In genomic region chr4:109631709-109632108, GRCh38 we compare ENCODE assay signal across 11 cellular contexts.
A peak's percentile ranks its signal among the peaks of the same experiment; 100 is the strongest.
DNase-seq lines count a peak whose midpoint lies in the region; ATAC-seq and TF ChIP-seq lines count a peak whose summit lies in the region.
"Had no signal": no experiment of that assay in that cellular context is flagged by ENCODE, and none has a peak within 500 bp of the region (broad histone marks: within the 10 kb centered on the region; RNA-seq: fewer than 3 reads in every experiment).

No MANE protein-coding gene starts in this region.

- no peak for TF ChIP-seq EP300 in suprapubic skin (IDR thresholded peaks at IDR 0.05)
- no peak for TF ChIP-seq EP300 in stomach (IDR thresholded peaks at IDR 0.05)

- intact Hi-C loops in mucosa of descending colon (cut with DNase I, micrococcal nuclease) (no loop called here), stomach (cut with DNase I; ENCODE audit: low total_unique reads) (no loop called here)

- H3K27ac ChIP-seq in suprapubic skin, result no peak overlapping the region
- no peak overlapping the region for H3K27ac ChIP-seq in stomach
- H3K27ac ChIP-seq: 22Rv1 had no signal

- H3K4me1 ChIP-seq in mucosa of descending colon (ENCODE audit: low read depth) (no peaks in the 10 kb centered on the region), suprapubic skin (no peaks in the 10 kb centered on the region), stomach (peaks cover 0 to 8% (median 0%) of the 10 kb centered on the region in 4 donors)

- H3K9me3 ChIP-seq in mucosa of descending colon (no peaks in the 10 kb centered on the region), suprapubic skin (no peaks in the 10 kb centered on the region), stomach (no peaks in the 10 kb centered on the region)

- H3K4me3 ChIP-seq in H7 (ENCODE audit: insufficient read depth, low read depth, low read length), result no peak overlapping the region
- H3K4me3 ChIP-seq in mucosa of descending colon, result no peak overlapping the region
- no peak overlapping the region for H3K4me3 ChIP-seq in suprapubic skin
- no peak overlapping the region for H3K4me3 ChIP-seq in stomach

- peak; percentile 24 for ATAC-seq in mucosa of descending colon
- ATAC-seq in HG02763 (IDR thresholded peaks at IDR 0.05; ENCODE audit: unreplicated experiment), result no peak

- TF ChIP-seq CTCF in mucosa of descending colon (IDR thresholded peaks at IDR 0.05), result no peak
- TF ChIP-seq CTCF in suprapubic skin (IDR thresholded peaks at IDR 0.05), result no peak
- no peak for TF ChIP-seq CTCF in stomach (IDR thresholded peaks at IDR 0.05)

- H3K27me3 ChIP-seq in H7 (ENCODE audit: control insufficient read depth, insufficient read depth, low read length) (no peaks in the 10 kb centered on the region), suprapubic skin (no peaks in the 10 kb centered on the region), stomach (no peaks in the 10 kb centered on the region)

- 49% methylated on average over 4 of the region's 4 CpGs for WGBS in suprapubic skin
- 8 to 24% (median 16%) methylated on average over 4 of the region's 4 CpGs for WGBS in stomach, 5 donors

- H3K36me3 ChIP-seq in H7 (replicated peaks; ENCODE audit: control insufficient read depth, insufficient read depth, low read length) (no peaks in the 10 kb centered on the region), mucosa of descending colon (ENCODE audit: low read depth) (no peaks in the 10 kb centered on the region), suprapubic skin (no peaks in the 10 kb centered on the region), stomach (no peaks in the 10 kb centered on the region)

- TF ChIP-seq POLR2A in suprapubic skin (IDR thresholded peaks at IDR 0.05) (no peak), stomach (IDR thresholded peaks at IDR 0.05) (no peak)

- DNase-seq in DMS 273 (lab: John Stamatoyannopoulos, UW; ENCODE audit: unreplicated experiment) (peak; percentile 82), DMS 273 treated with DMSO at 0.1 percent for 48 hours (lab: John Stamatoyannopoulos, UW) (no peak), H7 (peak; percentile 46), amniotic epithelial cell (ENCODE audit: low read depth) (peak; percentile 33), mucosa of descending colon (peak in 1 of 3 donors; percentile 4), suprapubic skin (ENCODE audit: low spot score in 2 of 2) (no peak), stomach (no peak)
- DNase-seq: effector CD4-positive, alpha-beta T cell; SW 1271 had no signal

Comparison
In these comparisons a context has a peak if more than half of its experiments do, and no peak if none do; other contexts are left out.
1. DNase-seq: peak in DMS 273 (single experiment), H7 (single experiment) and amniotic epithelial cell (single experiment); none in DMS 273 treated with DMSO at 0.1 percent for 48 hours (single experiment), suprapubic skin (0 of 2) and stomach (single experiment).